In genomic region chr2:172294983-172295382, GRCh38 we compare ENCODE assay signal across 30 cellular contexts.
DNase-seq lines count a peak whose midpoint lies in the region; ATAC-seq, FAIRE-seq and TF ChIP-seq lines count a peak whose summit lies in the region.
"Had no signal": no experiment of that assay in that cellular context is flagged by ENCODE, and none has a peak within 500 bp of the region (broad histone marks: within the 10 kb centered on the region; RNA-seq: fewer than 3 reads in every experiment).

No MANE protein-coding gene starts in this region.

- no peak for FAIRE-seq in pancreas (lab: Jason Lieb, UNC)
- FAIRE-seq: A204.1, A549, D721Med had no signal

- ATAC-seq in pancreas, result peak; percentile 27 to 64 (median 54)
- ATAC-seq in GM21515 (IDR thresholded peaks at IDR 0.05; ENCODE audit: unreplicated experiment), result no peak
- ATAC-seq: A549; CD8-positive, alpha-beta T cell had no signal

- H3K4me3 ChIP-seq in pancreas, result no peak overlapping the region
- H3K4me3 ChIP-seq: A549; BLaER1; BLaER1 treated with 17β-estradiol and CSF1 and Interleukin-3, amounts not matched to agents 10 nM and 100 nM had no signal

- H3K9me3 ChIP-seq in pancreas, result no peaks in the 10 kb centered on the region
- H3K9me3 ChIP-seq: A549, BE2C had no signal

- intact Hi-C loops in pancreas (cut with DNase I), result no loop called here

- DNase-seq in pancreas (no peak), globus pallidus (ENCODE audit: low spot score) (no peak)
- DNase-seq: 8988T; ACHN; AML-193; BE2C; C1 segment of cervical spinal cord; Caco-2; Calu3; CD4-positive, alpha-beta memory T cell; CD4-positive, alpha-beta T cell; CD4-positive, CD25-positive, alpha-beta regulatory T cell; CD8-positive, alpha-beta memory T cell; CD8-positive, alpha-beta T cell; COR-L47; DMS 273 treated with DMSO at 0.1 percent for 48 hours; DMS153; DMS53; DMS79; DND-41; EL had no signal

- peaks cover 0 to 14% (median 0%) of the 10 kb centered on the region in 3 donors for H3K4me1 ChIP-seq in pancreas
- H3K4me1 ChIP-seq: A549, BE2C, Caco-2 had no signal

- TF ChIP-seq CTCF in VCaP (conservative IDR thresholded peaks at IDR 0.05) (no peak), pancreas (IDR thresholded peaks at IDR 0.05) (no peak)

- H3K36me3 ChIP-seq in pancreas, result no peaks in the 10 kb centered on the region
- H3K36me3 ChIP-seq: BE2C; BLaER1; BLaER1 treated with 17β-estradiol and CSF1 and Interleukin-3, amounts not matched to agents 10 nM and 100 nM had no signal

- no peaks in the 10 kb centered on the region for H3K27me3 ChIP-seq in pancreas
- H3K27me3 ChIP-seq: BE2C; BLaER1; BLaER1 treated with 17β-estradiol and CSF1 and Interleukin-3, amounts not matched to agents 10 nM and 100 nM had no signal

- H3K27ac ChIP-seq in VCaP (peak overlapping the region; percentile 71; the same call in 1 of the 2 replicates), pancreas (no peak overlapping the region)
- H3K27ac ChIP-seq: 22Rv1; A549; BLaER1; BLaER1 treated with 17β-estradiol and CSF1 and Interleukin-3, amounts not matched to agents 10 nM and 100 nM; C4-2B had no signal

- WGBS in pancreas, 2 donors, result 25 to 28% methylated on average over 1 of the region's 1 CpG
